ENCODE assay signal across 8 cellular contexts in genomic region chr18:51153659-51154371, GRCh38. TPM values are rescaled to one million over a fixed set of nuclear protein-coding genes. Genes with fewer than 3 reads are reported as not detected.
A peak's percentile ranks its signal among the peaks of the same experiment; 100 is the strongest.
DNase-seq lines count a peak whose midpoint lies in the region; ATAC-seq, FAIRE-seq and TF ChIP-seq lines count a peak whose summit lies in the region.

No MANE protein-coding gene starts in this region.

- TF ChIP-seq CTCF in H1 (IDR thresholded peaks at IDR 0.05; ENCODE audit: control extremely low read depth in 1 of 3, insufficient read depth in 1 of 3, low read depth in 1 of 3, low read length in 3 of 3) = no peak
- TF ChIP-seq CTCF in upper lobe of right lung (IDR thresholded peaks at IDR 0.05) = no peak

- no peak overlapping the region for H2AFZ ChIP-seq in H1 (ENCODE audit: low read length)

- H4K91ac ChIP-seq in H1 (replicated peaks; ENCODE audit: insufficient read length, low read length) = no peak overlapping the region

- no peaks in the 10 kb centered on the region for H4K20me1 ChIP-seq in H1 (replicated peaks in 1 of 2; ENCODE audit: control insufficient read depth in 1 of 2, insufficient read depth in 2 of 2, low read length in 2 of 2)

- no peak overlapping the region for H2BK120ac ChIP-seq in H1 (replicated peaks; ENCODE audit: low read depth, low read length)

- H3K27me3 ChIP-seq in H1 (replicated peaks in 1 of 4; ENCODE audit: control insufficient read depth in 3 of 4, extremely low read depth in 1 of 4, insufficient read depth in 3 of 4, low read length in 3 of 4) (no peaks in the 10 kb centered on the region), upper lobe of right lung (no peaks in the 10 kb centered on the region)

- H2BK12ac ChIP-seq in H1 (ENCODE audit: low read depth, low read length) = no peak overlapping the region

- H2AK5ac ChIP-seq in H1 (ENCODE audit: low read depth, low read length) = no peak overlapping the region

- H3K36me3 ChIP-seq in H1 (ENCODE audit: control insufficient read depth in 2 of 4, insufficient read depth in 4 of 4, low read length in 3 of 4) = no peaks in the 10 kb centered on the region
- no peaks in the 10 kb centered on the region for H3K36me3 ChIP-seq in upper lobe of right lung

- peaks cover 0 to 2% (median 0%) of the 10 kb centered on the region in 4 experiments; a peak in 1 of 7 replicates for H3K4me1 ChIP-seq in H1 (replicated peaks in 1 of 4; ENCODE audit: control insufficient read depth in 3 of 4, insufficient read depth in 4 of 4, low read length in 3 of 4)
- no peaks in the 10 kb centered on the region for H3K4me1 ChIP-seq in upper lobe of right lung

- no peak overlapping the region for H3K4me2 ChIP-seq in H1 (ENCODE audit: insufficient read depth in 1 of 2, low read depth in 2 of 2, low read length in 2 of 2)

- H3K9me3 ChIP-seq in H1 (ENCODE audit: insufficient read depth in 2 of 2, low read depth in 1 of 2, low read length in 1 of 2) = no peaks in the 10 kb centered on the region
- H3K9me3 ChIP-seq in upper lobe of right lung = no peaks in the 10 kb centered on the region

- H3K23ac ChIP-seq in H1 (ENCODE audit: insufficient read length) = no peak overlapping the region

- POLR2A ChIA-PET in H1 (lab: Charles Lee; ENCODE audit: partially characterized antibody) = interaction anchor here (1.9 kb wide), 1 partner anchor 43 kb away, joined by 6 read pairs; no protein-coding TSS in a partner anchor

- H3K4me3 ChIP-seq in H1 (ENCODE audit: extremely low read depth in 1 of 4, insufficient read depth in 2 of 4, low read depth in 3 of 4, low read length in 4 of 4) = no peak overlapping the region
- no peak overlapping the region for H3K4me3 ChIP-seq in upper lobe of right lung

- no peak for FAIRE-seq in H1 (lab: Jason Lieb, UNC)

- intact Hi-C loops in upper lobe of right lung (cut with DNase I) (no loop called here), posterior vena cava (cut with DNase I) (no loop called here)

- no peak overlapping the region for H3K14ac ChIP-seq in H1 (ENCODE audit: insufficient read length)

- H2BK5ac ChIP-seq in H1 (ENCODE audit: low read depth, low read length) = no peak overlapping the region

- no peak for TF ChIP-seq RAD21 in H1 (IDR thresholded peaks at IDR 0.05 in 1 of 2, conservative IDR thresholded peaks at IDR 0.05 in 1 of 2; ENCODE audit: low read depth in 2 of 2, low read length in 2 of 2)

- H3K79me1 ChIP-seq in H1 (ENCODE audit: low read depth, low read length) = no peaks in the 10 kb centered on the region

- CTCF ChIA-PET in H1 (lab: Charles Lee; ENCODE audit: partially characterized antibody) = interaction anchor here (1.3 kb wide), 1 partner anchor 43 kb away, joined by 3 read pairs; no protein-coding TSS in a partner anchor

- ATAC-seq in GM18519 (IDR thresholded peaks at IDR 0.05; ENCODE audit: low FRiP score, unreplicated experiment) (peak; percentile 64), HG02798 (IDR thresholded peaks at IDR 0.05; ENCODE audit: poor library complexity, unreplicated experiment) (peak; percentile 79), upper lobe of right lung (peak; percentile 21)

- no peak overlapping the region for H4K5ac ChIP-seq in H1 (ENCODE audit: insufficient read length, low read depth, low read length)

- peak; percentile 16 to 72 (median 22) for DNase-seq in T-helper 1 cell
- DNase-seq in H1 (ENCODE audit: low read depth in 1 of 2, low spot score in 2 of 2) = no peak
- no peak for DNase-seq in upper lobe of right lung
- DNase-seq in posterior vena cava (ENCODE audit: low spot score) = no peak
- no peak for DNase-seq in NOMO-1 (lab: John Stamatoyannopoulos, UW; ENCODE audit: unreplicated experiment in 2 of 2)
- DNase-seq in LoVo (ENCODE audit: low spot score) = no peak

- H3K4ac ChIP-seq in H1 (replicated peaks; ENCODE audit: insufficient read length, low read depth, low read length) = no peak overlapping the region

- H2BK15ac ChIP-seq in H1 (ENCODE audit: low read length) = no peak overlapping the region

- no peak overlapping the region for H2BK20ac ChIP-seq in H1 (ENCODE audit: low read length)

- no peak overlapping the region for H3K18ac ChIP-seq in H1 (ENCODE audit: extremely low read depth, low read length)

- H3K56ac ChIP-seq in H1 (replicated peaks; ENCODE audit: insufficient read length, low read depth, low read length) = no peak overlapping the region

- no peak overlapping the region for H3K27ac ChIP-seq in H1 (ENCODE audit: low read depth, low read length)
- no peak overlapping the region for H3K27ac ChIP-seq in upper lobe of right lung

- peak overlapping the region; percentile 57 for H4K8ac ChIP-seq in H1 (ENCODE audit: extremely low read depth, insufficient read depth, low read length)

- no peaks in the 10 kb centered on the region for H3K79me2 ChIP-seq in H1 (ENCODE audit: control insufficient read depth in 1 of 2, insufficient read depth in 2 of 2, low read length in 2 of 2)

- 94% methylated on average over 19 of the region's 19 CpGs; no CpG with 5 or more reads in 1 of the 2 experiments for WGBS in H1 (ENCODE audit: extremely low coverage in 1 of 2, insufficient coverage in 1 of 2, insufficient read length in 1 of 2, insufficient replicate concordance in 2 of 2, low coverage in 1 of 2, low lambda C conversion rate in 2 of 2, missing lambda C conversion rate in 1 of 2), 2 experiments

- H3K9ac ChIP-seq in H1 (replicated peaks in 1 of 4; ENCODE audit: extremely low read depth in 1 of 4, low read depth in 3 of 4, low read length in 3 of 4) = 0 out of 7 replicates have a peak overlapping the region, but pooled peaks of 1 of the 4 experiments have one; percentile 21

- no peaks in the 10 kb centered on the region for H3K23me2 ChIP-seq in H1 (ENCODE audit: low read depth, low read length)

- TF ChIP-seq POLR2A in H1 (IDR thresholded peaks at IDR 0.05; ENCODE audit: control extremely low read depth in 1 of 2, low read depth in 2 of 2, low read length in 2 of 2) = no peak

- no peak for TF ChIP-seq EP300 in H1 (IDR thresholded peaks at IDR 0.05; ENCODE audit: borderline replicate concordance in 1 of 2, low read depth in 2 of 2, low read length in 2 of 2)

TF ChIP-seq in H1, 55 proteins besides CTCF, POLR2A, EP300 and RAD21:
- no peak for TF ChIP-seq SUZ12 (IDR thresholded peaks at IDR 0.05; ENCODE audit: low read length)
- no peak for TF ChIP-seq CBX5 (IDR thresholded peaks at IDR 0.05; ENCODE audit: low read depth, low read length)
TF ChIP-seq in H1: peak in this region for 0.

RNA-seq across cellular contexts. Expression of gene MEX3C, which starts 43.7 kb away (rescaled TPM):
- total RNA-seq in H1 (2021; fragmentation: NEBNext Ultra II Directional; extraction: Animal tissue kit (Norgen Biotek cat#: 25700)) = 102 and 103 TPM in 2 replicates
- 29.6 and 48.2 TPM in 2 replicates for polyA plus RNA-seq in H1 (2011; rRNA removed)
- polyA plus RNA-seq in H1 (2011; cell fraction: cytosol; rRNA removed) = 41.2 TPM
- 35.2 TPM for polyA plus RNA-seq in H1 (2011; cell fraction: nucleus; rRNA removed)
- polyA plus RNA-seq in H1 (2012, experiment 1 of 2) = 58.7 to 93.5 TPM (median 74.0 TPM) in 4 replicates
- polyA plus RNA-seq in H1 (2012, experiment 2 of 2) = 16.6 TPM
- polyA plus RNA-seq in H1 (2013, experiment 1 of 2) = 58.2 TPM
- 66.2 TPM for polyA plus RNA-seq in H1 (2013, experiment 2 of 2)
- polyA minus RNA-seq in H1 (2011; rRNA and poly(A)+ RNA removed) = 117 and 118 TPM in 2 replicates
- polyA minus RNA-seq in H1 (2011; cell fraction: cytosol; rRNA and poly(A)+ RNA removed) = 44.5 TPM
- 91.9 TPM for polyA minus RNA-seq in H1 (2011; cell fraction: nucleus; rRNA and poly(A)+ RNA removed)
- 24.8 TPM for total RNA-seq in upper lobe of right lung
- 10 to 100 TPM; 18.8 to 27.4 TPM for total RNA-seq in posterior vena cava

Comparison
In these comparisons a context has a peak if more than half of its experiments do, and no peak if none do; other contexts are left out.
1. ATAC-seq: peak in every context shown above with its lines; median percentile 79 in HG02798; 64 in GM18519; 21 in upper lobe of right lung.
2. DNase-seq: peak in T-helper 1 cell (5 of 5); none in H1 (0 of 2), upper lobe of right lung (single experiment), posterior vena cava (single experiment), NOMO-1 (0 of 2) and LoVo (single experiment).